ENCODE assay signal across 10 cellular contexts in genomic region chr11:69644071-69644961, GRCh38. TPM values are rescaled to one million over a fixed set of nuclear protein-coding genes. Genes with fewer than 3 reads are reported as not detected.
DNase-seq lines count a peak whose midpoint lies in the region; ATAC-seq, FAIRE-seq and TF ChIP-seq lines count a peak whose summit lies in the region.
"Had no signal": no experiment of that assay in that cellular context is flagged by ENCODE, and none has a peak within 500 bp of the region (broad histone marks: within the 10 kb centered on the region; RNA-seq: fewer than 3 reads in every experiment).

No MANE protein-coding gene starts in this region.

- TF ChIP-seq CTCF in fibroblast of villous mesenchyme (IDR thresholded peaks at IDR 0.05; ENCODE audit: insufficient read depth, low read depth, low read length): peak; percentile 34
- TF ChIP-seq CTCF in pancreas (IDR thresholded peaks at IDR 0.05): no peak
- no peak for TF ChIP-seq CTCF in GM13976 (IDR thresholded peaks at IDR 0.05; ENCODE audit: borderline replicate concordance, control extremely low read depth, extremely low read depth, insufficient read depth, missing control alignments)

- peaks cover 0 to 6% (median 0%) of the 10 kb centered on the region in 3 donors for H3K36me3 ChIP-seq in pancreas
- H3K36me3 ChIP-seq: uterus had no signal

- DNase-seq in A172 (ENCODE audit: low spot score): peak; percentile 85
- DNase-seq in GM03348 (ENCODE audit: low spot score): peak; percentile 93
- DNase-seq in T-cell: no peak
- DNase-seq in fibroblast of villous mesenchyme (ENCODE audit: low read depth): peak; percentile 94
- DNase-seq in pancreas: peak; percentile 48 to 87 (median 74)
- no peak for DNase-seq in activated CD4-positive, CD25-positive, alpha-beta regulatory T cell (lab: John Stamatoyannopoulos, UW)
- DNase-seq in AML-193 (lab: John Stamatoyannopoulos, UW): no peak
- DNase-seq in GM13976 (ENCODE audit: low spot score): no peak

- H3K27me3 Mint-ChIP-seq in T-cell: peaks cover 16 to 19% of the 10 kb centered on the region in 2 donors

- POLR2A ChIA-PET in T-cell (lab: Charles Lee): no interaction called here

- H3K4me3 ChIP-seq in fibroblast of villous mesenchyme (ENCODE audit: low read depth, low read length): peak overlapping the region; percentile 36
- peak overlapping the region in 3 of 4 donors; percentile 67 to 84 (median 69) for H3K4me3 ChIP-seq in pancreas
- H3K4me3 ChIP-seq: uterus had no signal

- H3K9me3 Mint-ChIP-seq in T-cell: no peaks in the 10 kb centered on the region

- peaks cover 0 to 9% (median 0%) of the 10 kb centered on the region in 4 donors for H3K27me3 ChIP-seq in pancreas

- no peak for FAIRE-seq in pancreas (lab: Jason Lieb, UNC)

- peak overlapping the region in 3 of 4 donors; percentile 5 to 67 (median 16) for H3K27ac ChIP-seq in pancreas
- H3K27ac ChIP-seq: uterus had no signal

- H3K4me1 ChIP-seq in pancreas: peaks cover 0 to 18% (median 10%) of the 10 kb centered on the region in 3 donors

- in situ Hi-C loops in GM13976 (cut with MboI; ENCODE audit: low sequenced_read_pairs, unreplicated experiment): loop anchor here (10.0 to 25.0 kb wide), 2 partner anchors 357 to 540 kb away; partner anchors contain the start of gene MYEOV

- no peak overlapping the region for H3K27ac Mint-ChIP-seq in T-cell

- 16 to 22% methylated on average over 24 of the region's 24 CpGs for WGBS in pancreas, 2 donors

- peak overlapping the region; percentile 41 to 88 (median 77) for H3K4me3 Mint-ChIP-seq in T-cell

- intact Hi-C loops in pancreas (cut with DNase I): no loop called here

- H3K4me1 Mint-ChIP-seq in T-cell: peaks cover 16 to 22% (median 20%) of the 10 kb centered on the region in 3 donors

- CTCF ChIA-PET in T-cell (lab: Charles Lee): interaction anchor here in 1 of 2 donors (1.2 to 2.0 kb wide), 3 partner anchors 539 to 543 kb away, joined by 3 to 5 read pairs (median 4); no protein-coding TSS in a partner anchor

- ATAC-seq in T-cell (replicated peaks in 1 of 4): no peak
- ATAC-seq in pancreas: peak; percentile 35 to 63 (median 54)

- no peaks in the 10 kb centered on the region for H3K36me3 Mint-ChIP-seq in T-cell

- no peaks in the 10 kb centered on the region for H3K9me3 ChIP-seq in pancreas
- H3K9me3 ChIP-seq: uterus had no signal

RNA-seq across cellular contexts. Expression of gene CCND1, which starts 3.4 kb away (rescaled TPM):
- 422 and 522 TPM in 2 replicates for total RNA-seq in A172 (2014; rRNA removed; shearing (Covaris generic))
- 1 to 10 TPM; 1.0 to 4.2 (median 2.8) TPM for total RNA-seq in T-cell
- total RNA-seq in fibroblast of villous mesenchyme: 351 and 365 TPM in 2 replicates
- 100 to 1,000 TPM in 2 of 6 donors, 10 to 100 TPM in 4; 65.6 to 126 (median 95.3) TPM for total RNA-seq in pancreas
- polyA plus RNA-seq in pancreas: 10 to 100 TPM; 24.6 to 32.7 TPM

RNA-seq across cellular contexts. Expression of gene LTO1, which starts 30.8 kb away (rescaled TPM):
- total RNA-seq in A172 (2014; rRNA removed; shearing (Covaris generic)): 16.0 and 25.6 TPM in 2 replicates
- total RNA-seq in T-cell: 10 to 100 TPM; 31.8 to 64.2 (median 57.4) TPM
- total RNA-seq in fibroblast of villous mesenchyme: 19.0 and 22.5 TPM in 2 replicates
- total RNA-seq in pancreas: 10 to 100 TPM in 4 of 6 donors, 1 to 10 TPM in 2; 7.7 to 13.3 (median 12.1) TPM
- polyA plus RNA-seq in pancreas: 10 to 100 TPM; 24.2 to 27.8 TPM

RNA-seq across cellular contexts. Expression of gene FGF19, which starts 59.5 kb away (rescaled TPM):
- total RNA-seq in A172 (2014; rRNA removed; shearing (Covaris generic)): not detected in 2 replicates
- total RNA-seq in T-cell: under 1 TPM in 1 of 5 donors, not detected in 4; 0.09 TPM
- total RNA-seq in fibroblast of villous mesenchyme: not detected in 2 replicates
- total RNA-seq in pancreas: under 1 TPM in 4 of 6 donors, not detected in 2; 0.06 to 0.28 (median 0.13) TPM
- under 1 TPM in 1 of 2 donors, not detected in 1; 0.07 TPM for polyA plus RNA-seq in pancreas
- total RNA-seq: dermis microvascular lymphatic vessel endothelial cell had no signal

Comparison
In these comparisons a context has a peak if more than half of its experiments do, and no peak if none do; other contexts are left out.
1. DNase-seq: peak in A172 (single experiment), GM03348 (single experiment), fibroblast of villous mesenchyme (single experiment) and pancreas (6 of 6); none in T-cell (0 of 34), activated CD4-positive, CD25-positive, alpha-beta regulatory T cell (0 of 4), AML-193 (0 of 2) and GM13976 (single experiment).
2. ATAC-seq: peak in pancreas (4 of 4); none in T-cell (0 of 4).
3. RNA of gene CCND1, which starts 3.4 kb away (total RNA-seq): 422 to 522 TPM in A172, 351 to 365 TPM in fibroblast of villous mesenchyme and 65.6 to 126 TPM in pancreas; 1.0 to 4.2 TPM in T-cell; every median in the first group is over 10 times any median in the second.